30 cellular contexts compared by ENCODE assay signal in the genomic region with DNA sequence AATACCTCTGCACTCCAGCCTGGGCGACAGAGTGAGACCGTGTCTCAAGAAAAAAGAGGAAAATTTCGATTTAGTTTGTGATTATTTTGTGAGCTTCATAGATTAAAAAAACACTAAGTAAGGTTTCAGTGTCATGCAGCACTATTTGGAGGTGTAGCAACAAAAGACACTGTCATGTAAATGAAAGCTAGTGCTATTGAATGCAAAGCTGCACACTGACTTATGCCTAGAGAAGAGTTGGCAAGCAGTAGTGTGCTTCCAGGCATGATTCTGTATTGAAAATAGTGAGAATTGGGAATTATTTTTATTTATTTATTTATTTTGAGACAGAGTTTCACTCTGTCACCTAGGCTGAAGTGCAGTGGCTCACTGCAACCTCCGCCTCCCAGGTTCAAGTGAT.
"Had no signal": no experiment of that assay in that cellular context is flagged by ENCODE, and none has a peak within 500 bp of the region (broad histone marks: within the 10 kb centered on the region; RNA-seq: fewer than 3 reads in every experiment).

No MANE protein-coding gene starts in this region.

- H3K27me3 ChIP-seq: neutrophil, ovary, right lobe of liver, sigmoid colon, spleen, suprapubic skin, testis, tibial artery, transverse colon, upper lobe of left lung had no signal

- H3K27ac ChIP-seq: neutrophil, ovary, parathyroid adenoma, psoas muscle, right lobe of liver, sigmoid colon, spleen, suprapubic skin, testis, tibial artery, transverse colon, upper lobe of left lung had no signal

- ATAC-seq: naive thymus-derived CD4-positive, alpha-beta T cell; natural killer cell treated with Interleukin-12 subunit alpha and Interleukin-12 subunit beta and Interleukin-15 and Interleukin-18, amount 100 ng/mL, for 72 hours; psoas muscle; right cardiac atrium; right lobe of liver; stimulated activated naive B cell treated with anti-CD40 and anti-IgM and Interleukin-4, amounts not matched to agents 10 μg/mL and 1 μg/mL and 100 μg/mL, for 72 hours; stimulated activated naive CD8-positive, alpha-beta T cell treated with anti-CD3 and anti-CD28 coated beads, Interleukin-15, amount 100 ng/mL, for 72 hours; stimulated activated naive CD8-positive, alpha-beta T cell treated with anti-CD3 and anti-CD28 coated beads, Interleukin-15, Interleukin-2, amounts not matched to agents 100 U/mL and 50 U/mL, for 24 hours had no signal

- H3K4me1 ChIP-seq: parathyroid adenoma, psoas muscle, right lobe of liver, sigmoid colon, spleen, suprapubic skin, testis, tibial artery, transverse colon, upper lobe of left lung had no signal

- H3K4me3 Mint-ChIP-seq: naive thymus-derived CD4-positive, alpha-beta T cell; natural killer cell treated with Interleukin-12 subunit alpha and Interleukin-12 subunit beta and Interleukin-15 and Interleukin-18, amount 100 ng/mL, for 72 hours; nephron progenitor cell; neural crest cell; stimulated activated naive B cell treated with anti-CD40 and anti-IgM and Interleukin-4, amounts not matched to agents 10 μg/mL and 1 μg/mL and 100 μg/mL, for 72 hours; stimulated activated naive CD8-positive, alpha-beta T cell treated with anti-CD3 and anti-CD28 coated beads, Interleukin-15, amount 100 ng/mL, for 72 hours had no signal

- H3K4me3 ChIP-seq: ovary, psoas muscle, right lobe of liver, sigmoid colon, spleen, suprapubic skin, testis, tibial artery, transverse colon, upper lobe of left lung had no signal

- H3K27ac Mint-ChIP-seq: natural killer cell treated with Interleukin-12 subunit alpha and Interleukin-12 subunit beta and Interleukin-15 and Interleukin-18, amount 100 ng/mL, for 72 hours; progenitor cell of endocrine pancreas; stimulated activated naive CD8-positive, alpha-beta T cell treated with anti-CD3 and anti-CD28 coated beads, Interleukin-15, amount 100 ng/mL, for 72 hours had no signal

- H2AFZ ChIP-seq: parathyroid adenoma had no signal

- DNase-seq: naive thymus-derived CD4-positive, alpha-beta T cell; nephron progenitor cell; nucleus accumbens; ovary; posterior cingulate gyrus; psoas muscle; right cardiac atrium; right lobe of liver; sigmoid colon; small intestine; spleen; stimulated activated CD4-positive, alpha-beta T cell treated with anti-CD3 and anti-CD28 coated beads, Interleukin-12 subunit alpha, Interleukin-12 subunit beta, amount 100 ng/mL, for 4 hours; stimulated activated CD4-positive, alpha-beta T cell treated with anti-CD3 and anti-CD28 coated beads, Interleukin-1b, Interleukin-23, amount 100 ng/mL, for 48 hours; stimulated activated CD4-positive, alpha-beta T cell treated with anti-CD3 and anti-CD28 coated beads, Interleukin-4, amount 100 ng/mL, for 1 hour; stimulated activated CD4-positive, alpha-beta T cell treated with anti-CD3 and anti-CD28 coated beads, Interleukin-4, amount 100 ng/mL, for 4 hours; stimulated activated CD8-positive, alpha-beta memory T cell treated with anti-CD3 and anti-CD28 coated beads, Interleukin-4, amount 100 ng/mL, for 48 hours; stimulated activated naive B cell treated with anti-CD40 and anti-IgM and Interleukin-4, amounts not matched to agents 10 μg/mL and 1 μg/mL and 100 μg/mL, for 72 hours; stimulated activated naive CD8-positive, alpha-beta T cell treated with anti-CD3 and anti-CD28 coated beads, Interleukin-15, amount 100 ng/mL, for 72 hours; stimulated activated naive CD8-positive, alpha-beta T cell treated with anti-CD3 and anti-CD28 coated beads, Interleukin-15, Interleukin-2, amounts not matched to agents 100 U/mL and 50 U/mL, for 24 hours; substantia nigra; testis; tibial artery; transverse colon; upper lobe of left lung had no signal

- H3K4me1 Mint-ChIP-seq: nephron progenitor cell; neural crest cell; stimulated activated naive B cell treated with anti-CD40 and anti-IgM and Interleukin-4, amounts not matched to agents 10 μg/mL and 1 μg/mL and 100 μg/mL, for 72 hours; stimulated activated naive CD8-positive, alpha-beta T cell treated with anti-CD3 and anti-CD28 coated beads, Interleukin-15, amount 100 ng/mL, for 72 hours had no signal

- H3K9me3 Mint-ChIP-seq: naive thymus-derived CD4-positive, alpha-beta T cell; natural killer cell treated with Interleukin-12 subunit alpha and Interleukin-12 subunit beta and Interleukin-15 and Interleukin-18, amount 100 ng/mL, for 72 hours; nephron progenitor cell; neural crest cell; stimulated activated naive B cell treated with anti-CD40 and anti-IgM and Interleukin-4, amounts not matched to agents 10 μg/mL and 1 μg/mL and 100 μg/mL, for 72 hours; stimulated activated naive CD8-positive, alpha-beta T cell treated with anti-CD3 and anti-CD28 coated beads, Interleukin-15, amount 100 ng/mL, for 72 hours had no signal

- H3K9ac ChIP-seq: parathyroid adenoma had no signal

- H3K9me3 ChIP-seq: neutrophil, ovary, psoas muscle, right lobe of liver, sigmoid colon, spleen, suprapubic skin, testis, tibial artery, transverse colon, upper lobe of left lung had no signal

- H3K27me3 Mint-ChIP-seq: naive thymus-derived CD4-positive, alpha-beta T cell; natural killer cell treated with Interleukin-12 subunit alpha and Interleukin-12 subunit beta and Interleukin-15 and Interleukin-18, amount 100 ng/mL, for 72 hours; progenitor cell of endocrine pancreas; stimulated activated naive B cell treated with anti-CD40 and anti-IgM and Interleukin-4, amounts not matched to agents 10 μg/mL and 1 μg/mL and 100 μg/mL, for 72 hours; stimulated activated naive CD8-positive, alpha-beta T cell treated with anti-CD3 and anti-CD28 coated beads, Interleukin-15, amount 100 ng/mL, for 72 hours had no signal

- H3K36me3 ChIP-seq: ovary had no signal
